ENCODE assay signal across 16 cellular contexts in the genomic region with DNA sequence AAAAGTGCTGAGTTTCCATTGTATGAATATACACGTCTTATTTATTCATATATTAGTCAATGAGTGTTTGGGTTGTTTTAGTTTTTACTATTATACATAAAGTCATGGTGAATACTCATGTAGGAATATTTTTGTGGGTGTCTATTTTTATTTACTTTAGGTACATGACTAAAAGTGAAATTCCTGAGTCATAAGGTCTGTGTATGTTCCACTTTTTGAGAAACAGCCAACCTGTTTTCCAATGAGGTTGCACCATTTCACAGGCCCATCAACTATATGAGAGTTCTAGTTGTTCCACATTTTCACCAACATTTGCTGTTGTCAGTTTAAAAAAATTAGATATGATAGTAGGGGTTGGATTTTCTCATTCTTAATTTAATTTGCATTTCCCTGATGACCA. TPM values are rescaled to one million over a fixed set of nuclear protein-coding genes. Genes with fewer than 3 reads are reported as not detected.
DNase-seq lines count a peak whose midpoint lies in the region; ATAC-seq and TF ChIP-seq lines count a peak whose summit lies in the region.
"Had no signal": no experiment of that assay in that cellular context is flagged by ENCODE, and none has a peak within 500 bp of the region (broad histone marks: within the 10 kb centered on the region; RNA-seq: fewer than 3 reads in every experiment).

No MANE protein-coding gene starts in this region.

- H3K27me3 ChIP-seq in mammary epithelial cell (ENCODE audit: insufficient read depth, low read length) = no peaks in the 10 kb centered on the region
- no peaks in the 10 kb centered on the region for H3K27me3 ChIP-seq in uterus

- no peaks in the 10 kb centered on the region for H3K4me1 Mint-ChIP-seq in MCF 10A (ENCODE audit: insufficient read depth, unreplicated experiment)
- no peaks in the 10 kb centered on the region for H3K4me1 Mint-ChIP-seq in stimulated activated effector memory CD8-positive, alpha-beta T cell treated with anti-CD3 and anti-CD28 coated beads, Interleukin-12 subunit alpha, Interleukin-12 subunit beta, amount 100 ng/mL, for 72 hours

- no peak for TF ChIP-seq POLR2A in uterus (IDR thresholded peaks at IDR 0.05)

- H3K27me3 Mint-ChIP-seq in MCF 10A (ENCODE audit: insufficient read depth, unreplicated experiment) = no peaks in the 10 kb centered on the region

- dilution Hi-C loops in mammary epithelial cell (cut with HindIII; ENCODE audit: low sequenced_read_pairs) = no loop called here

- POLR2A ChIA-PET in MCF 10A (lab: Yijun Ruan, JAX) = no interaction called here

- ATAC-seq in GM21737 (IDR thresholded peaks at IDR 0.05; ENCODE audit: unreplicated experiment) = peak; percentile 65
- peak; percentile 55 for ATAC-seq in HG03175 (IDR thresholded peaks at IDR 0.05; ENCODE audit: unreplicated experiment)
- peak; percentile 72 for ATAC-seq in stimulated activated effector memory CD8-positive, alpha-beta T cell treated with anti-CD3 and anti-CD28 coated beads, Interleukin-12 subunit alpha, Interleukin-12 subunit beta, amount 100 ng/mL, for 72 hours
- ATAC-seq: HepG2 had no signal

- H3K36me3 ChIP-seq in mammary epithelial cell (ENCODE audit: insufficient read depth, low read length) = no peaks in the 10 kb centered on the region
- H3K36me3 ChIP-seq in uterus = no peaks in the 10 kb centered on the region

- no TSS peak for BruUV-seq in MCF 10A (replicated peaks; lab: Mats Ljungman, UMichigan)
- BruUV-seq in mammary epithelial cell (replicated peaks; lab: Mats Ljungman, UMichigan) = no TSS peak

- no peak overlapping the region for H3K4me3 Mint-ChIP-seq in MCF 10A (ENCODE audit: unreplicated experiment)
- no peak overlapping the region for H3K4me3 Mint-ChIP-seq in stimulated activated effector memory CD8-positive, alpha-beta T cell treated with anti-CD3 and anti-CD28 coated beads, Interleukin-12 subunit alpha, Interleukin-12 subunit beta, amount 100 ng/mL, for 72 hours
- H3K4me3 Mint-ChIP-seq: H9 had no signal

- H3K4me1 ChIP-seq in mammary epithelial cell (ENCODE audit: insufficient read depth, low read length) (no peaks in the 10 kb centered on the region), uterus (no peaks in the 10 kb centered on the region)

- H3K4me3 ChIP-seq in mammary epithelial cell (replicated peaks in 1 of 3; ENCODE audit: insufficient read depth in 1 of 3, low read depth in 2 of 3, low read length in 3 of 3) (no peak overlapping the region), uterus (no peak overlapping the region)
- H3K4me3 ChIP-seq: dorsolateral prefrontal cortex had no signal

- no peaks in the 10 kb centered on the region for H4K20me1 ChIP-seq in mammary epithelial cell (ENCODE audit: insufficient read depth, low read length)

- DNase-seq in MCF 10A (ENCODE audit: unreplicated experiment) (peak; percentile 7), mammary epithelial cell (no peak), uterus (no peak), HPDE6-E6E7 (ENCODE audit: extremely low spot score) (no peak), KBM-7 (no peak)
- no peak for DNase-seq in stimulated activated effector memory CD8-positive, alpha-beta T cell treated with anti-CD3 and anti-CD28 coated beads, Interleukin-12 subunit alpha, Interleukin-12 subunit beta, amount 100 ng/mL, for 72 hours (ENCODE audit: low spot score in 2 of 2)
- DNase-seq: dorsolateral prefrontal cortex, H9, NCI-H1417, NCI-H774, posterior cingulate gyrus, SHP77 treated with DMSO at 0.1 percent for 48 hours had no signal

- H3K4me2 ChIP-seq in mammary epithelial cell (ENCODE audit: insufficient read depth, low read depth, low read length) = no peak overlapping the region

- peaks cover 5% of the 10 kb centered on the region for H3K9me3 Mint-ChIP-seq in MCF 10A (ENCODE audit: unreplicated experiment)
- peaks cover 7% of the 10 kb centered on the region for H3K9me3 Mint-ChIP-seq in stimulated activated effector memory CD8-positive, alpha-beta T cell treated with anti-CD3 and anti-CD28 coated beads, Interleukin-12 subunit alpha, Interleukin-12 subunit beta, amount 100 ng/mL, for 72 hours

- WGBS in mammary epithelial cell (ENCODE audit: low coverage, missing lambda C conversion rate) = 79% methylated on average over 1 of the region's 1 CpG

- H3K27ac ChIP-seq in mammary epithelial cell (ENCODE audit: insufficient read depth, low read depth, low read length) (no peak overlapping the region), uterus (no peak overlapping the region)
- H3K27ac ChIP-seq: dorsolateral prefrontal cortex had no signal

- intact Hi-C loops in MCF 10A (cut with micrococcal nuclease) = no loop called here
- intact Hi-C loops in mammary epithelial cell (cut with micrococcal nuclease) = no loop called here
- intact Hi-C loops in uterus (cut with DNase I; ENCODE audit: low total_unique reads) = no loop called here

- no peak overlapping the region for H3K9ac ChIP-seq in mammary epithelial cell (ENCODE audit: insufficient read depth, low read length)

- H2AFZ ChIP-seq in mammary epithelial cell (ENCODE audit: low read depth, low read length) = no peak overlapping the region

- in situ Hi-C loops in mammary epithelial cell (cut with MboI; ENCODE audit: low sequenced_read_pairs in 2 of 2) = no loop called here
- in situ Hi-C loops in KBM-7 (cut with MboI; ENCODE audit: low pct_unique_long_range_greater_than_20kb, low sequenced_read_pairs) = no loop called here

- no peaks in the 10 kb centered on the region for H3K79me2 ChIP-seq in mammary epithelial cell (ENCODE audit: insufficient read depth, low read length)

- no peak for TF ChIP-seq CTCF in MCF 10A (IDR thresholded peaks at IDR 0.05; ENCODE audit: unreplicated experiment)
- TF ChIP-seq CTCF in mammary epithelial cell (conservative IDR thresholded peaks at IDR 0.05 in 1 of 2, IDR thresholded peaks at IDR 0.05 in 1 of 2; ENCODE audit: extremely low read depth in 1 of 2, insufficient read depth in 1 of 2, low read depth in 1 of 2, low read length in 2 of 2) = no peak
- no peak for TF ChIP-seq CTCF in uterus (IDR thresholded peaks at IDR 0.05)

- no peaks in the 10 kb centered on the region for H3K9me3 ChIP-seq in mammary epithelial cell (replicated peaks; ENCODE audit: insufficient read depth, low read length)
- H3K9me3 ChIP-seq in uterus = no peaks in the 10 kb centered on the region

- H3K27ac Mint-ChIP-seq in MCF 10A (ENCODE audit: low read depth, unreplicated experiment) = no peak overlapping the region
- no peak overlapping the region for H3K27ac Mint-ChIP-seq in stimulated activated effector memory CD8-positive, alpha-beta T cell treated with anti-CD3 and anti-CD28 coated beads, Interleukin-12 subunit alpha, Interleukin-12 subunit beta, amount 100 ng/mL, for 72 hours
- H3K27ac Mint-ChIP-seq: H9 had no signal

- H3K36me3 Mint-ChIP-seq in MCF 10A (ENCODE audit: insufficient read depth, unreplicated experiment) = no peaks in the 10 kb centered on the region
- H3K36me3 Mint-ChIP-seq in stimulated activated effector memory CD8-positive, alpha-beta T cell treated with anti-CD3 and anti-CD28 coated beads, Interleukin-12 subunit alpha, Interleukin-12 subunit beta, amount 100 ng/mL, for 72 hours = no peaks in the 10 kb centered on the region

- CTCF ChIA-PET in MCF 10A (lab: Yijun Ruan, JAX) (interaction anchor here (0.7 kb wide), 1 partner anchor 50 kb away, joined by 3 read pairs; no protein-coding TSS in a partner anchor), mammary epithelial cell (lab: Charles Lee; ENCODE audit: low non-redundant PET) (no interaction called here)

RNA-seq across cellular contexts. Expression of gene OR6X1, which starts 6.6 kb away (rescaled TPM):
- total RNA-seq in MCF 10A (2022) (not detected in 2 replicates), mammary epithelial cell (not detected), uterus (not detected)
- not detected for polyA plus RNA-seq in mammary epithelial cell
- not detected for polyA minus RNA-seq in mammary epithelial cell
- total RNA-seq: dorsolateral prefrontal cortex, H9, HepG2, mucosa of gallbladder had no signal
- polyA plus RNA-seq: HepG2 had no signal

RNA-seq across cellular contexts. Expression of gene ZNF202, which starts 19.4 kb away (rescaled TPM):
- total RNA-seq in MCF 10A (2022) (15.6 and 22.1 TPM in 2 replicates), mammary epithelial cell (10 to 100 TPM in 1 of 2 donors, 1 to 10 TPM in 1; 6.7 to 19.3 TPM), uterus (10 to 100 TPM in 2 of 4 donors, 1 to 10 TPM in 1, under 1 TPM in 1; 0.77 to 23.3 (median 12.7) TPM)
- polyA plus RNA-seq in mammary epithelial cell = 9.3 TPM
- polyA minus RNA-seq in mammary epithelial cell = 8.6 TPM

RNA-seq across cellular contexts. Expression of gene OR6M1, which starts 45.3 kb away (rescaled TPM):
- total RNA-seq in MCF 10A (2022) = not detected in 2 replicates
- not detected for total RNA-seq in mammary epithelial cell
- polyA plus RNA-seq in mammary epithelial cell = not detected
- polyA minus RNA-seq in mammary epithelial cell = not detected
- total RNA-seq in uterus = not detected
- total RNA-seq: dorsolateral prefrontal cortex, H9, HepG2, mucosa of gallbladder had no signal
- polyA plus RNA-seq: HepG2 had no signal
